ENCODE assay signal across 23 cellular contexts in the genomic region with DNA sequence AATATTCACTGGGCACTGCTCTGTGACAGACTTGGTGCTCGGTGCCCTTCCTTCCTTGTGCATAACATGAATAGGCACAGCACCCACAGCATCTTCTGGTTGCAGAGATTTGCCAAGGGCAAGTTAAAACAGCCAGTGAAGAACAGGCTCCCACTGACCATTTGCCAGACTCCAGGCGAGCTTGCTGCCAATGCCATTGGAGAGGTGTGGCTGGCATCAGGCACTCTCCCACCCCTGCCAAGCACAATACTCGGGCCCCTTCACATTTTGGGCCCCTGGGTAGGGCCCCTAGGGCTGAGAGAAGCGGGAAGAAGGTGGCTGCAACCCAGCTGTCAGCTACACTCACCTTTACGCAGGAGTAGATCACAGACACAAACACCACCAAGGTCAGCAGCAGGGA.
DNase-seq lines count a peak whose midpoint lies in the region; ATAC-seq and TF ChIP-seq lines count a peak whose summit lies in the region.
"Had no signal": no experiment of that assay in that cellular context is flagged by ENCODE, and none has a peak within 500 bp of the region (broad histone marks: within the 10 kb centered on the region; RNA-seq: fewer than 3 reads in every experiment).

No MANE protein-coding gene starts in this region.

- intact Hi-C loops in heart right ventricle (cut with DNase I) = no loop called here

- H3K27ac ChIP-seq in GM23338 (ENCODE audit: low read depth) (peak overlapping the region; percentile 93), heart right ventricle (peak overlapping the region in 5 of 10 donors; percentile 27 to 69 (median 59)), iPS-20b (ENCODE audit: low read length) (peak overlapping the region; percentile 95), upper lobe of left lung (no peak overlapping the region)
- H3K27ac ChIP-seq: upper lobe of right lung had no signal

- peak overlapping the region; percentile 99 for H3K27ac Mint-ChIP-seq in GM23338
- H3K27ac Mint-ChIP-seq: activated CD4-positive, alpha-beta memory T cell treated with anti-CD3 and anti-CD28 coated beads, Interleukin-2, amount 10 ng/mL, durations not matched to agents 7 days and 5 days; activated naive CD4-positive, alpha-beta T cell treated with anti-CD3 and anti-CD28 coated beads, Interleukin-2, amount 50 U/mL, for 24 hours; activated T-helper 2 cell treated with anti-CD3 and anti-CD28 coated beads, Interferon-gamma antibody, Interleukin-2, Interleukin-4, amounts not matched to agents 10 μg/mL and 5 μg/mL and 100 μg/mL, durations not matched to agents 14 hours and 24 hours and 36 hours; stimulated activated memory B cell treated with anti-CD40 and anti-IgM and Interleukin-4, amounts not matched to agents 10 μg/mL and 1 μg/mL and 100 μg/mL, for 72 hours had no signal

- no peaks in the 10 kb centered on the region; the same call in 2 of the 3 replicates for H3K9me3 Mint-ChIP-seq in GM23338
- H3K9me3 Mint-ChIP-seq: activated CD4-positive, alpha-beta memory T cell treated with anti-CD3 and anti-CD28 coated beads, Interleukin-2, amount 10 ng/mL, durations not matched to agents 7 days and 5 days; activated naive CD4-positive, alpha-beta T cell treated with anti-CD3 and anti-CD28 coated beads, Interleukin-2, amount 50 U/mL, for 24 hours; activated T-helper 2 cell treated with anti-CD3 and anti-CD28 coated beads, Interferon-gamma antibody, Interleukin-2, Interleukin-4, amounts not matched to agents 10 μg/mL and 5 μg/mL and 100 μg/mL, durations not matched to agents 14 hours and 24 hours and 36 hours; nephron; stimulated activated memory B cell treated with anti-CD40 and anti-IgM and Interleukin-4, amounts not matched to agents 10 μg/mL and 1 μg/mL and 100 μg/mL, for 72 hours had no signal

- TF ChIP-seq EP300 in upper lobe of left lung (IDR thresholded peaks at IDR 0.05) = no peak

- no peak for ATAC-seq in GM23338
- peak; percentile 49 to 84 (median 72) for ATAC-seq in heart right ventricle
- no peak for ATAC-seq in upper lobe of left lung (ENCODE audit: low FRiP score in 2 of 2)
- ATAC-seq: upper lobe of right lung had no signal

- no peaks in the 10 kb centered on the region for H4K20me1 ChIP-seq in GM23338 (replicated peaks; ENCODE audit: insufficient read depth)

- H3K27me3 ChIP-seq in GM23338 (ENCODE audit: insufficient read depth) = no peaks in the 10 kb centered on the region
- H3K27me3 ChIP-seq in heart right ventricle = peaks cover 0 to 12% (median 0%) of the 10 kb centered on the region in 7 donors
- no peaks in the 10 kb centered on the region for H3K27me3 ChIP-seq in iPS-20b (ENCODE audit: insufficient read depth, low read length)
- H3K27me3 ChIP-seq in upper lobe of left lung = no peaks in the 10 kb centered on the region
- H3K27me3 ChIP-seq: upper lobe of right lung had no signal

- no peak for TF ChIP-seq POLR2A in upper lobe of left lung (IDR thresholded peaks at IDR 0.05)

- DNase-seq in GM23338 (ENCODE audit: low spot score) = no peak
- DNase-seq in NCI-H69 (lab: John Stamatoyannopoulos, UW) = peak; percentile 18
- DNase-seq in heart right ventricle = no peak
- DNase-seq in upper lobe of left lung = no peak
- DNase-seq in glomerular visceral epithelial cell (ENCODE audit: extremely low spot score) = no peak
- DNase-seq in COLO829 (ENCODE audit: low spot score) = no peak
- DNase-seq in SW480 (ENCODE audit: low spot score) = no peak
- DNase-seq: activated CD4-positive, alpha-beta memory T cell treated with anti-CD3 and anti-CD28 coated beads, Interleukin-2, amount 10 ng/mL, durations not matched to agents 7 days and 5 days; Caco-2; effector CD4-positive, alpha-beta T cell; GDM1; mammary epithelial cell; NCI-H1092 treated with DMSO at 0.1 percent for 48 hours; NCI-H1930; NCI-H524 treated with DMSO at 0.1 percent for 48 hours; SHP77; substantia nigra; upper lobe of right lung had no signal

- H3K4me3 ChIP-seq in GM23338 (peak overlapping the region; percentile 13; the same call in 1 of the 2 replicates), heart right ventricle (no peak overlapping the region), iPS-20b (ENCODE audit: low read length) (peak overlapping the region; percentile 52; the same call in 1 of the 2 replicates), upper lobe of left lung (no peak overlapping the region)
- H3K4me3 ChIP-seq: upper lobe of right lung had no signal

- no peaks in the 10 kb centered on the region for H3K36me3 ChIP-seq in GM23338 (ENCODE audit: insufficient read depth)
- H3K36me3 ChIP-seq in heart right ventricle = peaks cover 0 to 83% (median 6%) of the 10 kb centered on the region in 9 donors
- H3K36me3 ChIP-seq in iPS-20b (ENCODE audit: insufficient read depth, low read depth, low read length) = no peaks in the 10 kb centered on the region
- no peaks in the 10 kb centered on the region for H3K36me3 ChIP-seq in upper lobe of left lung
- H3K36me3 ChIP-seq: upper lobe of right lung had no signal

- H3F3A ChIP-seq in GM23338 (replicated peaks; ENCODE audit: low read depth) = peaks cover 22% of the 10 kb centered on the region

- H3K4me1 ChIP-seq in GM23338 (ENCODE audit: insufficient read depth) (peaks cover 60% of the 10 kb centered on the region), heart right ventricle (peaks cover 0 to 30% (median 12%) of the 10 kb centered on the region in 9 donors), iPS-20b (ENCODE audit: insufficient read depth, low read length) (peaks cover 51% of the 10 kb centered on the region; the same call in 1 of the 2 replicates), upper lobe of left lung (no peaks in the 10 kb centered on the region)
- H3K4me1 ChIP-seq: Caco-2, upper lobe of right lung had no signal

- H3K9me2 ChIP-seq in GM23338 (ENCODE audit: insufficient read depth) = no peaks in the 10 kb centered on the region

- H3K27me3 Mint-ChIP-seq in GM23338 (ENCODE audit: insufficient read depth, low read depth, poor library complexity) = peaks cover 26% of the 10 kb centered on the region

- peak overlapping the region; percentile 70 for H3K4me3 Mint-ChIP-seq in GM23338
- H3K4me3 Mint-ChIP-seq: activated CD4-positive, alpha-beta memory T cell treated with anti-CD3 and anti-CD28 coated beads, Interleukin-2, amount 10 ng/mL, durations not matched to agents 7 days and 5 days; activated naive CD4-positive, alpha-beta T cell treated with anti-CD3 and anti-CD28 coated beads, Interleukin-2, amount 50 U/mL, for 24 hours; nephron; stimulated activated memory B cell treated with anti-CD40 and anti-IgM and Interleukin-4, amounts not matched to agents 10 μg/mL and 1 μg/mL and 100 μg/mL, for 72 hours had no signal

- peak overlapping the region; percentile 13 for H3K4me2 ChIP-seq in GM23338

- H3K36me3 Mint-ChIP-seq in GM23338 (ENCODE audit: low read depth) = peaks cover 7% of the 10 kb centered on the region
- H3K36me3 Mint-ChIP-seq: activated naive CD4-positive, alpha-beta T cell treated with anti-CD3 and anti-CD28 coated beads, Interleukin-2, amount 50 U/mL, for 24 hours; stimulated activated memory B cell treated with anti-CD40 and anti-IgM and Interleukin-4, amounts not matched to agents 10 μg/mL and 1 μg/mL and 100 μg/mL, for 72 hours had no signal

- H3K9me3 ChIP-seq in heart right ventricle (no peaks in the 10 kb centered on the region), iPS-20b (ENCODE audit: insufficient read depth, low read depth, low read length) (no peaks in the 10 kb centered on the region), upper lobe of left lung (no peaks in the 10 kb centered on the region)
- H3K9me3 ChIP-seq: Caco-2, upper lobe of right lung had no signal

- H3K4me1 Mint-ChIP-seq in GM23338 = peaks cover 76% of the 10 kb centered on the region
- H3K4me1 Mint-ChIP-seq: activated CD4-positive, alpha-beta memory T cell treated with anti-CD3 and anti-CD28 coated beads, Interleukin-2, amount 10 ng/mL, durations not matched to agents 7 days and 5 days; activated naive CD4-positive, alpha-beta T cell treated with anti-CD3 and anti-CD28 coated beads, Interleukin-2, amount 50 U/mL, for 24 hours; nephron had no signal

- no peak overlapping the region for H2AFZ ChIP-seq in GM23338

- H3K79me2 ChIP-seq in GM23338 (replicated peaks; ENCODE audit: insufficient read depth) = peaks cover 8% of the 10 kb centered on the region

- H3K9ac ChIP-seq in iPS-20b (ENCODE audit: low read depth, low read length) = peak overlapping the region; percentile 80; the same call in 1 of the 2 replicates

- no peak for TF ChIP-seq CTCF in GM23338 (conservative IDR thresholded peaks at IDR 0.05; ENCODE audit: low read depth in 2 of 2)
- no peak for TF ChIP-seq CTCF in heart right ventricle (IDR thresholded peaks at IDR 0.05)
- TF ChIP-seq CTCF in upper lobe of left lung (IDR thresholded peaks at IDR 0.05) = no peak

- WGBS in heart right ventricle, 2 donors = 35 to 45% methylated on average over 5 of the region's 5 CpGs
- 64 to 76% methylated on average over 2 to 5 of the region's 5 CpGs for WGBS in upper lobe of left lung, 2 donors

TF ChIP-seq in GM23338, 12 proteins besides CTCF, POLR2A, EP300 and RAD21 (continues in another document):
- TF ChIP-seq ZNF331 (CRISPR knock-in tag; IDR thresholded peaks at IDR 0.05; ENCODE audit: low read depth) (no peak), POLR2AphosphoS5 (IDR thresholded peaks at IDR 0.05; ENCODE audit: low read depth) (no peak), JUNB (IDR thresholded peaks at IDR 0.05; ENCODE audit: unreplicated experiment) (no peak), CREB1 (CRISPR knock-in tag; IDR thresholded peaks at IDR 0.05; ENCODE audit: low read depth) (no peak), STAT1 (IDR thresholded peaks at IDR 0.05; ENCODE audit: unreplicated experiment) (no peak), ZNF114 (CRISPR knock-in tag; IDR thresholded peaks at IDR 0.05) (no peak)
- TF ChIP-seq, protein P1, sequence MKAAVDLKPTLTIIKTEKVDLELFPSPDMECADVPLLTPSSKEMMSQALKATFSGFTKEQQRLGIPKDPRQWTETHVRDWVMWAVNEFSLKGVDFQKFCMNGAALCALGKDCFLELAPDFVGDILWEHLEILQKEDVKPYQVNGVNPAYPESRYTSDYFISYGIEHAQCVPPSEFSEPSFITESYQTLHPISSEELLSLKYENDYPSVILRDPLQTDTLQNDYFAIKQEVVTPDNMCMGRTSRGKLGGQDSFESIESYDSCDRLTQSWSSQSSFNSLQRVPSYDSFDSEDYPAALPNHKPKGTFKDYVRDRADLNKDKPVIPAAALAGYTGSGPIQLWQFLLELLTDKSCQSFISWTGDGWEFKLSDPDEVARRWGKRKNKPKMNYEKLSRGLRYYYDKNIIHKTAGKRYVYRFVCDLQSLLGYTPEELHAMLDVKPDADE (IDR thresholded peaks at IDR 0.05) = no peak

Comparison
In these comparisons a context has a peak if more than half of its experiments do, and no peak if none do; other contexts are left out.
1. ATAC-seq: peak in heart right ventricle (8 of 8); none in GM23338 (single experiment) and upper lobe of left lung (0 of 2).
2. H3K27ac ChIP-seq: peak in GM23338 (single experiment) and iPS-20b (single experiment); none in upper lobe of left lung (0 of 4).
3. H3K4me3 ChIP-seq: peak in GM23338 (single experiment) and iPS-20b (single experiment); none in heart right ventricle (0 of 10) and upper lobe of left lung (0 of 4).